ENCODE assay signal across 9 cellular contexts in genomic region chr19:5154129-5154798, GRCh38.
DNase-seq lines count a peak whose midpoint lies in the region; ATAC-seq, FAIRE-seq and TF ChIP-seq lines count a peak whose summit lies in the region.
"Had no signal": no experiment of that assay in that cellular context is flagged by ENCODE, and none has a peak within 500 bp of the region (broad histone marks: within the 10 kb centered on the region; RNA-seq: fewer than 3 reads in every experiment).

No MANE protein-coding gene starts in this region.

- peaks cover 2% of the 10 kb centered on the region; the same call in 1 of the 2 replicates for H3K27me3 ChIP-seq in BE2C
- no peaks in the 10 kb centered on the region for H3K27me3 ChIP-seq in spleen (replicated peaks in 1 of 7)

- WGBS in spleen, 5 donors, result 72 to 83% (median 75%) methylated on average over 13 to 17 of the region's 17 CpGs

- ATAC-seq in GM18861 (IDR thresholded peaks at IDR 0.05; ENCODE audit: unreplicated experiment), result no peak

- DNase-seq in BE2C (peak; percentile 74), HFF-Myc (ENCODE audit: extremely low read depth, low read depth) (no peak), fibroblast of villous mesenchyme (ENCODE audit: low read depth) (peak; percentile 25), spleen (peak; percentile 82), H54 (ENCODE audit: insufficient read length, low spot score) (no peak), cerebellum (ENCODE audit: low spot score) (no peak)
- DNase-seq in activated CD4-positive, alpha-beta T cell treated with anti-CD3 and anti-CD28 coated beads, Interleukin-2, amount 50 U/mL, for 4 hours, result peak; percentile 23 to 26

- TF ChIP-seq CTCF in BE2C (IDR thresholded peaks at IDR 0.05; ENCODE audit: low read depth, low read length) (peak; percentile 63), HFF-Myc (IDR thresholded peaks at IDR 0.05; ENCODE audit: low read depth, low read length, missing control alignments) (peak; percentile 55), fibroblast of villous mesenchyme (IDR thresholded peaks at IDR 0.05; ENCODE audit: insufficient read depth, low read depth, low read length) (peak; percentile 55), spleen (IDR thresholded peaks at IDR 0.05 in 8 of 11, conservative IDR thresholded peaks at IDR 0.05 in 3 of 11) (peak in 10 of 11 experiments; percentile 10 to 67 (median 52))

- no peak for TF ChIP-seq POLR2A in spleen (IDR thresholded peaks at IDR 0.05)
- TF ChIP-seq POLR2A in H54 (IDR thresholded peaks at IDR 0.05; ENCODE audit: low read depth, low read length), result no peak

- H3K9me3 ChIP-seq in BE2C (peaks cover 4% of the 10 kb centered on the region), spleen (peaks cover 0 to 23% (median 18%) of the 10 kb centered on the region in 8 donors)

- H3K4me1 ChIP-seq in BE2C, result peaks cover 7% of the 10 kb centered on the region; the same call in 1 of the 2 replicates
- peaks cover 0 to 8% (median 0%) of the 10 kb centered on the region in 6 donors for H3K4me1 ChIP-seq in spleen

- H3K36me3 ChIP-seq in BE2C (no peaks in the 10 kb centered on the region), spleen (peaks cover 0 to 48% (median 29%) of the 10 kb centered on the region in 6 donors)

- intact Hi-C loops in spleen (cut with DNase I; ENCODE audit: low total_unique reads), result no loop called here

- H3K27ac ChIP-seq in spleen, result no peak overlapping the region

- FAIRE-seq in H54 (lab: Jason Lieb, UNC), result no peak
- FAIRE-seq: colon had no signal

- H3K4me3 ChIP-seq in BE2C (ENCODE audit: low read depth, low read length) (no peak overlapping the region), HFF-Myc (replicated peaks; ENCODE audit: low read depth, low read length) (no peak overlapping the region), fibroblast of villous mesenchyme (ENCODE audit: low read depth, low read length) (no peak overlapping the region), spleen (no peak overlapping the region)

Comparison
In these comparisons a context has a peak if more than half of its experiments do, and no peak if none do; other contexts are left out.
1. DNase-seq: peak in BE2C (single experiment), activated CD4-positive, alpha-beta T cell treated with anti-CD3 and anti-CD28 coated beads, Interleukin-2, amount 50 U/mL, for 4 hours (2 of 2), fibroblast of villous mesenchyme (single experiment) and spleen (single experiment); none in HFF-Myc (single experiment), H54 (single experiment) and cerebellum (single experiment).
2. Peak in every context shown above with its lines, with median percentiles within 50 percentile points of each other: CTCF ChIP-seq.